ENCODE assay signal across 19 cellular contexts in genomic region chr3:155885299-155885698, GRCh38. TPM values are rescaled to one million over a fixed set of nuclear protein-coding genes. Genes with fewer than 3 reads are reported as not detected.
DNase-seq lines count a peak whose midpoint lies in the region; ATAC-seq, FAIRE-seq and TF ChIP-seq lines count a peak whose summit lies in the region.
"Had no signal": no experiment of that assay in that cellular context is flagged by ENCODE, and none has a peak within 500 bp of the region (broad histone marks: within the 10 kb centered on the region; RNA-seq: fewer than 3 reads in every experiment).

No MANE protein-coding gene starts in this region.

- no peaks in the 10 kb centered on the region for H3K27me3 Mint-ChIP-seq in chondrocyte (ENCODE audit: low read depth)
- H3K27me3 Mint-ChIP-seq: CD4-positive, CD25-positive, alpha-beta regulatory T cell had no signal

- H3K4me1 Mint-ChIP-seq in chondrocyte (ENCODE audit: low read depth): peaks cover 30% of the 10 kb centered on the region

- no peak overlapping the region for H3K4me3 ChIP-seq in H7 (ENCODE audit: insufficient read depth, low read depth, low read length)
- H3K4me3 ChIP-seq: BLaER1, HAP-1 had no signal

- peak; percentile 30 for FAIRE-seq in G401.6 (lab: Jason Lieb, UNC)
- FAIRE-seq: HepG2, HTR-8/SVneo had no signal

- no peaks in the 10 kb centered on the region for H3K36me3 Mint-ChIP-seq in chondrocyte (ENCODE audit: low read depth)
- H3K36me3 Mint-ChIP-seq: CD4-positive, CD25-positive, alpha-beta regulatory T cell had no signal

- H3K4me3 Mint-ChIP-seq in chondrocyte (ENCODE audit: unreplicated experiment): no peak overlapping the region
- H3K4me3 Mint-ChIP-seq: CD4-positive, CD25-positive, alpha-beta regulatory T cell had no signal

- no peak for TF ChIP-seq CTCF in chondrocyte (IDR thresholded peaks at IDR 0.05)

- ATAC-seq in HG03159 (IDR thresholded peaks at IDR 0.05; ENCODE audit: unreplicated experiment) (no peak), GM18517 (IDR thresholded peaks at IDR 0.05; ENCODE audit: unreplicated experiment) (no peak)
- ATAC-seq: HepG2 had no signal

- no peaks in the 10 kb centered on the region for H3K36me3 ChIP-seq in H7 (replicated peaks; ENCODE audit: control insufficient read depth, insufficient read depth, low read length)
- H3K36me3 ChIP-seq: BLaER1, HAP-1 had no signal

- H3K27me3 ChIP-seq in H7 (ENCODE audit: control insufficient read depth, insufficient read depth, low read length): no peaks in the 10 kb centered on the region
- H3K27me3 ChIP-seq: BLaER1 had no signal

- peak; percentile 16 for DNase-seq in OCI-M1 (lab: John Stamatoyannopoulos, UW)
- DNase-seq in chondrocyte (ENCODE audit: low spot score): no peak
- no peak for DNase-seq in H7
- no peak for DNase-seq in mucosa of gallbladder (ENCODE audit: low spot score)
- DNase-seq: AML-193; Calu3; CD4-positive, CD25-positive, alpha-beta regulatory T cell; DMS 273 treated with DMSO at 0.1 percent for 48 hours; DMS79 treated with DMSO at 0.1 percent for 48 hours; EL; GDM1; GOT3 had no signal

- peak overlapping the region; percentile 27 for H3K27ac Mint-ChIP-seq in chondrocyte (ENCODE audit: unreplicated experiment)

- H3K9me3 Mint-ChIP-seq in chondrocyte (ENCODE audit: low read depth): no peaks in the 10 kb centered on the region
- H3K9me3 Mint-ChIP-seq: CD4-positive, CD25-positive, alpha-beta regulatory T cell had no signal

RNA-seq across cellular contexts. Expression of gene GMPS, which starts 14.8 kb away (rescaled TPM):
- total RNA-seq in chondrocyte: 56.0 to 66.8 TPM (median 56.4 TPM) in 3 replicates
- total RNA-seq in H7 (2014; rRNA removed; shearing (Covaris generic)): 86.5 and 116 TPM in 2 replicates
- 36.7 TPM for total RNA-seq in mucosa of gallbladder

RNA-seq across cellular contexts. Expression of gene SLC33A1, which starts 31.1 kb away (rescaled TPM):
- 30.0 to 39.5 TPM (median 31.3 TPM) in 3 replicates for total RNA-seq in chondrocyte
- 22.9 and 24.7 TPM in 2 replicates for total RNA-seq in H7 (2014; rRNA removed; shearing (Covaris generic))
- total RNA-seq in mucosa of gallbladder: 47.8 TPM
